In the genomic region with DNA sequence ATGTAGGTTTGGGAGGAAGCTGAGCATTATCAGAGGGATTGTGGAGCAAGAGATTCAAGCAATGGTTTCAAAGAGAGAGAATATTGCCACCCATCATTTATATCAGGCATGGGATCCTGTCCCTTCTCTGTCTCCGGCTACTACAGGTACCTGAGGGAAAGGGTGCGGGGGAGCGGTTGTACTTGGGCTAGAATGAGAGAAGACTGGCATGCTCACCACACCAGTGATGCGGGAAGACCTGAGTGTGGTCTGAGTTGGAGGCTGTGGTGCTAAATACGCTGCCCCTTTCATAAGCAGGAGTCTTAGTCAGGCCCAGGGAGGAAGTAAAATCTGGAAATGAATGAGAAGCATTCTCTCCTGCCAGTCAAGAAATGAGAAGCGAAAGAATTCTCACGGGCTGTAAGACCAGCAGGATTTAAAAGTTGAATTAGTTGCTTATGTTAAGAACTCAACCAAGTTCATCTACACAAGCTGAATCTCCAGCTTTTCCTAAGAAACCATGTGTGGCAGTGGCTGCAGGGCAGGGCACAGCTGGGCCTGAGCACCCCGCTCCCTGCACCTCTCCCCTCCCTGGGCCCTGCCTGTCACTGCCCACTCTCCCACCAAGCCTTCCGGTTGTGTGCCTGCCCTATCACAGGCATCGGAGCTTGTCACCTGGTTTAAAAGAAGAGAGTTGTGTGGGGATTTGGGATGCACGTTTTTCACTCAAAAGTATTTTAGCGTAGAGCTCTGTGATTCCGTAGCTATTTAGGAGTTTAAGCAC, we compare ENCODE assay signal across 1 cellular context.
TF ChIP-seq lines count a peak whose summit lies in the region.

No MANE protein-coding gene starts in this region.

TF ChIP-seq in HepG2, 621 proteins besides CTCF, POLR2A, EP300 and RAD21 (continued from another document):
- TF ChIP-seq, protein P1, sequence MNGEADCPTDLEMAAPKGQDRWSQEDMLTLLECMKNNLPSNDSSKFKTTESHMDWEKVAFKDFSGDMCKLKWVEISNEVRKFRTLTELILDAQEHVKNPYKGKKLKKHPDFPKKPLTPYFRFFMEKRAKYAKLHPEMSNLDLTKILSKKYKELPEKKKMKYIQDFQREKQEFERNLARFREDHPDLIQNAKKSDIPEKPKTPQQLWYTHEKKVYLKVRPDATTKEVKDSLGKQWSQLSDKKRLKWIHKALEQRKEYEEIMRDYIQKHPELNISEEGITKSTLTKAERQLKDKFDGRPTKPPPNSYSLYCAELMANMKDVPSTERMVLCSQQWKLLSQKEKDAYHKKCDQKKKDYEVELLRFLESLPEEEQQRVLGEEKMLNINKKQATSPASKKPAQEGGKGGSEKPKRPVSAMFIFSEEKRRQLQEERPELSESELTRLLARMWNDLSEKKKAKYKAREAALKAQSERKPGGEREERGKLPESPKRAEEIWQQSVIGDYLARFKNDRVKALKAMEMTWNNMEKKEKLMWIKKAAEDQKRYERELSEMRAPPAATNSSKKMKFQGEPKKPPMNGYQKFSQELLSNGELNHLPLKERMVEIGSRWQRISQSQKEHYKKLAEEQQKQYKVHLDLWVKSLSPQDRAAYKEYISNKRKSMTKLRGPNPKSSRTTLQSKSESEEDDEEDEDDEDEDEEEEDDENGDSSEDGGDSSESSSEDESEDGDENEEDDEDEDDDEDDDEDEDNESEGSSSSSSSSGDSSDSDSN (CRISPR knock-in tag; IDR thresholded peaks at IDR 0.05), result no peak
- TF ChIP-seq ZNF343 (CRISPR knock-in tag; IDR thresholded peaks at IDR 0.05) (no peak), ZNF547 (CRISPR knock-in tag; IDR thresholded peaks at IDR 0.05) (no peak), HMG20A (CRISPR knock-in tag; IDR thresholded peaks at IDR 0.05; ENCODE audit: borderline replicate concordance) (no peak), TBP (CRISPR knock-in tag; IDR thresholded peaks at IDR 0.05) (no peak), MTA3 (CRISPR knock-in tag; IDR thresholded peaks at IDR 0.05) (no peak), SETDB1 (CRISPR knock-in tag; IDR thresholded peaks at IDR 0.05; ENCODE audit: borderline replicate concordance) (no peak), RXRA (CRISPR knock-in tag; IDR thresholded peaks at IDR 0.05) (no peak), ZNF749 (CRISPR knock-in tag; IDR thresholded peaks at IDR 0.05; ENCODE audit: borderline replicate concordance) (no peak), ZNF30 (CRISPR knock-in tag; IDR thresholded peaks at IDR 0.05) (no peak)
- TF ChIP-seq, protein P2, sequence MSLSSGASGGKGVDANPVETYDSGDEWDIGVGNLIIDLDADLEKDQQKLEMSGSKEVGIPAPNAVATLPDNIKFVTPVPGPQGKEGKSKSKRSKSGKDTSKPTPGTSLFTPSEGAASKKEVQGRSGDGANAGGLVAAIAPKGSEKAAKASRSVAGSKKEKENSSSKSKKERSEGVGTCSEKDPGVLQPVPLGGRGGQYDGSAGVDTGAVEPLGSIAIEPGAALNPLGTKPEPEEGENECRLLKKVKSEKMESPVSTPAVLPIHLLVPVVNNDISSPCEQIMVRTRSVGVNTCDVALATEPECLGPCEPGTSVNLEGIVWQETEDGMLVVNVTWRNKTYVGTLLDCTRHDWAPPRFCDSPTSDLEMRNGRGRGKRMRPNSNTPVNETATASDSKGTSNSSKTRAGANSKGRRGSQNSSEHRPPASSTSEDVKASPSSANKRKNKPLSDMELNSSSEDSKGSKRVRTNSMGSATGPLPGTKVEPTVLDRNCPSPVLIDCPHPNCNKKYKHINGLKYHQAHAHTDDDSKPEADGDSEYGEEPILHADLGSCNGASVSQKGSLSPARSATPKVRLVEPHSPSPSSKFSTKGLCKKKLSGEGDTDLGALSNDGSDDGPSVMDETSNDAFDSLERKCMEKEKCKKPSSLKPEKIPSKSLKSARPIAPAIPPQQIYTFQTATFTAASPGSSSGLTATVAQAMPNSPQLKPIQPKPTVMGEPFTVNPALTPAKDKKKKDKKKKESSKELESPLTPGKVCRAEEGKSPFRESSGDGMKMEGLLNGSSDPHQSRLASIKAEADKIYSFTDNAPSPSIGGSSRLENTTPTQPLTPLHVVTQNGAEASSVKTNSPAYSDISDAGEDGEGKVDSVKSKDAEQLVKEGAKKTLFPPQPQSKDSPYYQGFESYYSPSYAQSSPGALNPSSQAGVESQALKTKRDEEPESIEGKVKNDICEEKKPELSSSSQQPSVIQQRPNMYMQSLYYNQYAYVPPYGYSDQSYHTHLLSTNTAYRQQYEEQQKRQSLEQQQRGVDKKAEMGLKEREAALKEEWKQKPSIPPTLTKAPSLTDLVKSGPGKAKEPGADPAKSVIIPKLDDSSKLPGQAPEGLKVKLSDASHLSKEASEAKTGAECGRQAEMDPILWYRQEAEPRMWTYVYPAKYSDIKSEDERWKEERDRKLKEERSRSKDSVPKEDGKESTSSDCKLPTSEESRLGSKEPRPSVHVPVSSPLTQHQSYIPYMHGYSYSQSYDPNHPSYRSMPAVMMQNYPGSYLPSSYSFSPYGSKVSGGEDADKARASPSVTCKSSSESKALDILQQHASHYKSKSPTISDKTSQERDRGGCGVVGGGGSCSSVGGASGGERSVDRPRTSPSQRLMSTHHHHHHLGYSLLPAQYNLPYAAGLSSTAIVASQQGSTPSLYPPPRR (CRISPR knock-in tag; IDR thresholded peaks at IDR 0.05; ENCODE audit: borderline replicate concordance), result no peak
TF ChIP-seq in HepG2: peak in this region for 0.
